In the genomic region with DNA sequence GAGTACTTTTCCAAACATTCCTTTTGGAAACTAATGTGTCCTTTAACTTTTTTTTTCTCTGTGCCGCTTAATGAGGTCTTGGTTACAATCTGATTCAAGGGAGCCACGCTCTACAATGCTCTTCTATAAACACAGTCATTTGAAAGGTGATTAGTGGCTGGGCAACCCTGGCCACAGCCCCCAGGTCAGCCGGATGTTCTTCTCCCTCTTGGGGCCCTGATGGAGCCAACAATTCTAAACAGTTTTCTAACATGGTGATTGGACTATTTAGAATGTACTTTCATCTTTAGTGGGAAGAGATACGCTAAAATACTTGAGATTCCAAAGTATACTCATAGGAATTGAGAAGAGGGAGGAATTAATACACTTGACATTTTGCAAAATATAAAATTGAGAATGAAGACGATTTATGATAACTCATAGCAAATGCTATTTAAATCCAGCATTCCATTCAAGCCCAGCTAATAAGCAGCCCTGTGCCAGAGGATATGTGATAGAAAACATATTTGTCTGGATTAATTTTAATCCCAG, we compare ENCODE assay signal across 17 cellular contexts.
DNase-seq lines count a peak whose midpoint lies in the region; ATAC-seq, FAIRE-seq and TF ChIP-seq lines count a peak whose summit lies in the region.
"Had no signal": no experiment of that assay in that cellular context is flagged by ENCODE, and none has a peak within 500 bp of the region (broad histone marks: within the 10 kb centered on the region; RNA-seq: fewer than 3 reads in every experiment).

No MANE protein-coding gene starts in this region.

- RAD21 ChIA-PET in GM12878 (lab: Charles Lee; ENCODE audit: unreplicated experiment), result interaction anchor here (0.8 kb wide), 1 partner anchor 163 kb away, joined by 3 read pairs; no protein-coding TSS in a partner anchor

- TF ChIP-seq CTCF in BJ (IDR thresholded peaks at IDR 0.05; ENCODE audit: insufficient read depth, low read depth, low read length) (no peak), GM12878 (IDR thresholded peaks at IDR 0.05 in 2 of 3, conservative IDR thresholded peaks at IDR 0.05 in 1 of 3; ENCODE audit: control insufficient read depth in 2 of 3, extremely low read depth in 1 of 3, insufficient read depth in 1 of 3, low read depth in 3 of 3, low read length in 3 of 3) (no peak), neural crest cell (conservative IDR thresholded peaks at IDR 0.05) (no peak)

- H3K27me3 Mint-ChIP-seq in neural crest cell (ENCODE audit: low read depth), result no peaks in the 10 kb centered on the region
- H3K27me3 Mint-ChIP-seq: B cell had no signal

- H3K4me1 Mint-ChIP-seq in neural crest cell, result peaks cover 14% of the 10 kb centered on the region

- no peak for FAIRE-seq in GM12878 (lab: Jason Lieb, UNC)
- FAIRE-seq: RCC 7860 had no signal

- WGBS in GM12878 (ENCODE audit: insufficient coverage, insufficient replicate concordance, low lambda C conversion rate, missing lambda C conversion rate), result 50% methylated on average over 5 of the region's 5 CpGs

- H3K4me1 ChIP-seq in GM12878 (ENCODE audit: control insufficient read depth, insufficient read depth, low read length), result no peaks in the 10 kb centered on the region
- H3K4me1 ChIP-seq: psoas muscle, uterus had no signal

- BruUV-seq in GM12878 (replicated peaks; lab: Mats Ljungman, UMichigan), result no TSS peak

- H3K27ac Mint-ChIP-seq in neural crest cell (ENCODE audit: unreplicated experiment), result peak overlapping the region; percentile 1
- H3K27ac Mint-ChIP-seq: B cell had no signal

- no peak overlapping the region for H3K9ac ChIP-seq in GM12878 (ENCODE audit: control insufficient read depth, insufficient read depth, low read length)

- intact Hi-C loops in GM12878 (cut with micrococcal nuclease; ENCODE audit: unreplicated experiment), result no loop called here

- H3K27me3 ChIP-seq in BJ (ENCODE audit: control insufficient read depth, insufficient read depth, low read length) (no peaks in the 10 kb centered on the region), GM12878 (replicated peaks in 1 of 2; ENCODE audit: control insufficient read depth in 2 of 2, insufficient read depth in 2 of 2, low read length in 1 of 2) (no peaks in the 10 kb centered on the region)
- H3K27me3 ChIP-seq: uterus had no signal

- TF ChIP-seq POLR2A in GM12878 (IDR thresholded peaks at IDR 0.05; ENCODE audit: low read depth, low read length), result no peak

- H3K36me3 Mint-ChIP-seq in neural crest cell (ENCODE audit: low read depth), result no peaks in the 10 kb centered on the region

- in situ Hi-C loops in GM12878 (cut with MboI), result no loop called here

- no peak for TF ChIP-seq RAD21 in GM12878 (IDR thresholded peaks at IDR 0.05; ENCODE audit: insufficient read depth, low read depth, low read length)

- ATAC-seq in GM12878 (peak; percentile 66), GM19035 (IDR thresholded peaks at IDR 0.05; ENCODE audit: unreplicated experiment) (no peak)
- ATAC-seq: left lobe of liver, psoas muscle had no signal

- H3K79me2 ChIP-seq in GM12878 (ENCODE audit: control insufficient read depth, insufficient read depth, low read length), result no peaks in the 10 kb centered on the region

- DNase-seq in BJ (ENCODE audit: low read depth), result no peak
- DNase-seq in LHCN-M2 (ENCODE audit: low read depth), result peak; percentile 32
- DNase-seq in GM12878 (ENCODE audit: low read depth, low spot score), result no peak
- no peak for DNase-seq in neural crest cell (ENCODE audit: low read depth, low spot score)
- DNase-seq in NCI-H1694 treated with DMSO at 0.1 percent for 48 hours (lab: John Stamatoyannopoulos, UW), result no peak
- DNase-seq in NCI-H510A (lab: John Stamatoyannopoulos, UW), result no peak
- DNase-seq in HEK293T (ENCODE audit: extremely low spot score), result no peak
- DNase-seq: activated CD4-positive, alpha-beta T cell treated with anti-CD3 and anti-CD28 coated beads for 1 hour; activated gamma-delta T cell treated with Interleukin-2 at 50 U/mL for 16 hours; DMS 273 treated with DMSO at 0.1 percent for 48 hours; NCI-H774; psoas muscle; uterus had no signal

- H3K4me3 ChIP-seq in BJ (ENCODE audit: low read depth, low read length), result peak overlapping the region; percentile 4; the same call in 1 of the 2 replicates
- H3K4me3 ChIP-seq in GM12878, result no peak overlapping the region
- H3K4me3 ChIP-seq: psoas muscle, uterus had no signal

- SMC1A ChIA-PET in GM12878 (lab: Charles Lee; ENCODE audit: uncharacterized antibody, unreplicated experiment), result interaction anchor here (1.0 to 1.1 kb wide), 2 partner anchors 9 to 14 kb away, joined by 3 read pairs; no protein-coding TSS in a partner anchor

- no peak overlapping the region for H3K27ac ChIP-seq in GM12878 (ENCODE audit: control insufficient read depth, insufficient read depth)
- H3K27ac ChIP-seq: psoas muscle, uterus had no signal

- POLR2A ChIA-PET in BJ (lab: Charles Lee) (no interaction called here), GM12878 (lab: Charles Lee) (interaction anchor here (1.0 kb wide), 1 partner anchor 12 kb away, joined by 3 read pairs; no protein-coding TSS in a partner anchor), HEK293T (lab: Yijun Ruan, JAX) (no interaction called here)

- H3K4me2 ChIP-seq in GM12878 (ENCODE audit: control insufficient read depth, insufficient read depth), result no peak overlapping the region

- TF ChIP-seq EP300 in GM12878 (IDR thresholded peaks at IDR 0.05; ENCODE audit: borderline replicate concordance in 1 of 2, control insufficient read depth in 1 of 2, low read depth in 2 of 2, low read length in 2 of 2), result no peak

- no peaks in the 10 kb centered on the region for H4K20me1 ChIP-seq in GM12878 (ENCODE audit: control insufficient read depth, insufficient read depth)

- CTCF ChIA-PET in BJ (lab: Yijun Ruan, JAX), result interaction anchor here (0.6 to 0.7 kb wide), 3 partner anchors 52 to 1292 kb away, joined by 3 to 4 read pairs (median 4); no protein-coding TSS in a partner anchor
- CTCF ChIA-PET in GM12878 (lab: Yijun Ruan, JAX), result interaction anchor here (0.9 to 1.2 kb wide), 2 partner anchors 27 to 101 kb away, joined by 3 read pairs; no protein-coding TSS in a partner anchor
- CTCF ChIA-PET in HEK293T (lab: Yijun Ruan, JAX), result interaction anchor here (0.6 to 0.7 kb wide), 4 partner anchors 182 to 461 kb away, joined by 3 read pairs; no protein-coding TSS in a partner anchor

- H3K36me3 ChIP-seq in BJ (ENCODE audit: control insufficient read depth, insufficient read depth, low read length) (no peaks in the 10 kb centered on the region), GM12878 (ENCODE audit: control insufficient read depth in 2 of 2, insufficient read depth in 2 of 2, low read length in 1 of 2) (no peaks in the 10 kb centered on the region)
- H3K36me3 ChIP-seq: uterus had no signal

- H3K9me3 ChIP-seq in GM12878 (replicated peaks; ENCODE audit: control insufficient read depth, insufficient read depth, low read length), result no peaks in the 10 kb centered on the region; the same call in 2 of the 3 replicates
- H3K9me3 ChIP-seq: psoas muscle, uterus had no signal

- peaks cover 3% of the 10 kb centered on the region for H3K9me3 Mint-ChIP-seq in neural crest cell

- no peak overlapping the region for H2AFZ ChIP-seq in GM12878 (ENCODE audit: control insufficient read depth, low read depth, low read length)

- peak overlapping the region; percentile 1 for H3K4me3 Mint-ChIP-seq in neural crest cell
- H3K4me3 Mint-ChIP-seq: B cell had no signal

TF ChIP-seq in GM12878, 131 proteins besides CTCF, POLR2A, EP300 and RAD21:
- TF ChIP-seq IKZF1 (conservative IDR thresholded peaks at IDR 0.05) (no peak), SP1 (IDR thresholded peaks at IDR 0.05; ENCODE audit: low read depth, low read length) (no peak), TCF3 (IDR thresholded peaks at IDR 0.05; ENCODE audit: borderline replicate concordance, insufficient read depth, low read depth, low read length) (no peak)
TF ChIP-seq in GM12878: peak in this region for 0.

TF ChIP-seq in HEK293T, 16 proteins besides CTCF, POLR2A, EP300 and RAD21:
- TF ChIP-seq SP1 (IDR thresholded peaks at IDR 0.05), result no peak
- TF ChIP-seq FOXM1 (IDR thresholded peaks at IDR 0.05; ENCODE audit: borderline replicate concordance), result no peak
- TF ChIP-seq ELF4 (IDR thresholded peaks at IDR 0.05), result no peak
- TF ChIP-seq, protein P1, sequence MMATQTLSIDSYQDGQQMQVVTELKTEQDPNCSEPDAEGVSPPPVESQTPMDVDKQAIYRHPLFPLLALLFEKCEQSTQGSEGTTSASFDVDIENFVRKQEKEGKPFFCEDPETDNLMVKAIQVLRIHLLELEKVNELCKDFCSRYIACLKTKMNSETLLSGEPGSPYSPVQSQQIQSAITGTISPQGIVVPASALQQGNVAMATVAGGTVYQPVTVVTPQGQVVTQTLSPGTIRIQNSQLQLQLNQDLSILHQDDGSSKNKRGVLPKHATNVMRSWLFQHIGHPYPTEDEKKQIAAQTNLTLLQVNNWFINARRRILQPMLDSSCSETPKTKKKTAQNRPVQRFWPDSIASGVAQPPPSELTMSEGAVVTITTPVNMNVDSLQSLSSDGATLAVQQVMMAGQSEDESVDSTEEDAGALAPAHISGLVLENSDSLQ (IDR thresholded peaks at IDR 0.05), result no peak
- no peak for TF ChIP-seq ZNF384 (IDR thresholded peaks at IDR 0.05)
- no peak for TF ChIP-seq BHLHE40 (IDR thresholded peaks at IDR 0.05; ENCODE audit: borderline replicate concordance)
- TF ChIP-seq NFRKB (IDR thresholded peaks at IDR 0.05), result no peak
- TF ChIP-seq HDGF (IDR thresholded peaks at IDR 0.05; ENCODE audit: borderline replicate concordance), result no peak
TF ChIP-seq in HEK293T: peak in this region for 0.
